ENCODE assay signal across 25 cellular contexts in the genomic region with DNA sequence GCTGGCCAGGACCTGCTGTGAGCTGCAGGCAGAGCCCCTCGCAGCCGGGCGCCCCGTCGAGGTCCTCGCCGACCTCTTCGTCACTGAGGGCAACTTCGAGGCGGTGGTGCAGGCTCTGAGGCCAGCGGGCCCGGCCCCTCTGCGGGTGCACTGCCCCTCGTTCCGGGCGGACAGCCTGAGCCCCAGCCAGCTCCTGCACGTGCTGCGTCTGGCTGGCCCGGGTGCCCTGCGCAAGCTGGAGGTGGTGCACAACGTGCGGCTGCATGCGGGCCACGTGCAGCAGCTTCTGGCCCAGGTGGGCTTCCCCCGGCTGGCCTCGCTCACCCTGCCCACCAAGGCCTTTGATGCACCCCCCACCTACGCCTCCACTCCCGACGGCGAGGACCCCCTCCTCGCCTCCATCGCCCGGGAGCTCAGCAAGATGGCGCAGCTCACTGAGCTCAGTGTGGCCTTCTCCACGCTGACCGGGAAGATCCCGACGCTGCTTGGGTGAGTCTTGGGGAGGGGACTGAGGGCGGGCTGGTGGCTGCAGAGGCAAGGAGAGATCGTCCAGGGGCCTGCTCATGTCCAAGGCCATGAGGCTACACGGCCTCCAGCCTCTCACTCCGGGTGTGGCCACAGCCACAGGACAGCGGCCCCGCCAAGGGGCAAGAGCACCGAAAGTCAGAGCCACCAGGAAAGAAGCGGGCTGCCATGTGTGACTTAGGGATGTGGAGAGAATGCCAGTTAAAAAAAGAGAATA. TPM values are rescaled to one million over a fixed set of nuclear protein-coding genes. Genes with fewer than 3 reads are reported as not detected.
DNase-seq lines count a peak whose midpoint lies in the region; ATAC-seq and TF ChIP-seq lines count a peak whose summit lies in the region.
"Had no signal": no experiment of that assay in that cellular context is flagged by ENCODE, and none has a peak within 500 bp of the region (broad histone marks: within the 10 kb centered on the region; RNA-seq: fewer than 3 reads in every experiment).

No MANE protein-coding gene starts in this region.

- DNase-seq in cardiac muscle cell (ENCODE audit: low read depth in 1 of 2, low spot score in 1 of 2) (no peak), Right ventricle myocardium inferior (ENCODE audit: missing footprints) (no peak), chondrocyte (ENCODE audit: low spot score) (peak; percentile 86), osteoblast (ENCODE audit: insufficient read length, low spot score, missing footprints) (peak; percentile 79), endothelial cell (ENCODE audit: low spot score) (no peak)
- no peak for DNase-seq in stimulated activated naive CD4-positive, alpha-beta T cell (lab: John Stamatoyannopoulos, UW)
- DNase-seq: BE2C; left colon; stimulated activated CD4-positive, alpha-beta T cell treated with anti-CD3 and anti-CD28 coated beads, Interleukin-2, amount 100 ng/mL, for 48 hours; T-helper 2 cell had no signal

- no peak overlapping the region for H2AFZ ChIP-seq in osteoblast (ENCODE audit: low read length)

- intact Hi-C loops in Right ventricle myocardium inferior (cut with DNase I), result loop anchor here (2.0 to 5.0 kb wide), 2 partner anchors 27 to 70 kb away; a partner anchor contains a TSS

- H3K4me1 Mint-ChIP-seq in chondrocyte (ENCODE audit: low read depth) (peaks cover 7% of the 10 kb centered on the region), endothelial cell (ENCODE audit: unreplicated experiment) (no peaks in the 10 kb centered on the region)

- TF ChIP-seq CTCF in cardiac muscle cell (IDR thresholded peaks at IDR 0.05; ENCODE audit: low read depth, low read length) (no peak), chondrocyte (IDR thresholded peaks at IDR 0.05) (no peak), osteoblast (IDR thresholded peaks at IDR 0.05; ENCODE audit: extremely low read depth, low read depth, low read length) (no peak), endothelial cell (IDR thresholded peaks at IDR 0.05; ENCODE audit: unreplicated experiment) (no peak)

- H4K20me1 ChIP-seq in osteoblast (ENCODE audit: insufficient read depth, low read length), result peaks cover 8% of the 10 kb centered on the region

- H3K4me3 Mint-ChIP-seq in chondrocyte (ENCODE audit: unreplicated experiment) (no peak overlapping the region), endothelial cell (ENCODE audit: unreplicated experiment) (no peak overlapping the region)
- H3K4me3 Mint-ChIP-seq: activated CD4-positive, alpha-beta T cell treated with anti-CD3 and anti-CD28 coated beads, Interleukin-2, amount 10 ng/mL, durations not matched to agents 24 days and 14 days; activated T-helper 1 cell treated with anti-CD3 and anti-CD28 coated beads, Interleukin-12 subunit alpha, Interleukin-12 subunit beta, Interleukin-2, Interleukin-4 antibody, amounts not matched to agents 30 ng/mL and 10 ng/mL and 1 ng/mL, durations not matched to agents 14 hours and 24 hours and 36 hours; mesothelial cell of epicardium; stimulated activated naive CD8-positive, alpha-beta T cell treated with anti-CD3 and anti-CD28 coated beads, Interleukin-15, Interleukin-2, amounts not matched to agents 100 ng/mL and 50 ng/mL, for 24 hours had no signal

- no peak overlapping the region for H3K4me2 ChIP-seq in osteoblast (ENCODE audit: insufficient read depth, low read length)
- H3K4me2 ChIP-seq: A549, smooth muscle cell had no signal

- H3K79me2 ChIP-seq in osteoblast (ENCODE audit: insufficient read depth, low read length), result no peaks in the 10 kb centered on the region

- H3K27me3 Mint-ChIP-seq in chondrocyte (ENCODE audit: low read depth) (no peaks in the 10 kb centered on the region), endothelial cell (ENCODE audit: unreplicated experiment) (peaks cover 2% of the 10 kb centered on the region)

- H3K27ac ChIP-seq in cardiac muscle cell (peak overlapping the region; percentile 56), osteoblast (ENCODE audit: low read depth, low read length) (no peak overlapping the region)
- H3K27ac ChIP-seq: A549, SK-N-MC, tibial nerve had no signal

- no peaks in the 10 kb centered on the region for H3K27me3 ChIP-seq in cardiac muscle cell
- peaks cover 36% of the 10 kb centered on the region for H3K27me3 ChIP-seq in osteoblast (ENCODE audit: insufficient read depth, low read length)
- H3K27me3 ChIP-seq: BE2C had no signal

- H3K36me3 ChIP-seq in cardiac muscle cell (no peaks in the 10 kb centered on the region), osteoblast (ENCODE audit: insufficient read depth, low read length) (no peaks in the 10 kb centered on the region)
- H3K36me3 ChIP-seq: BE2C, HAP-1, prostate gland, tibial nerve had no signal

- H3K4me1 ChIP-seq in cardiac muscle cell (ENCODE audit: low read depth) (peaks cover 29% of the 10 kb centered on the region), osteoblast (ENCODE audit: insufficient read depth, low read length) (peaks cover 4% of the 10 kb centered on the region)
- H3K4me1 ChIP-seq: A549, BE2C had no signal

- H3K36me3 Mint-ChIP-seq in chondrocyte (ENCODE audit: low read depth) (no peaks in the 10 kb centered on the region), endothelial cell (ENCODE audit: low read depth, unreplicated experiment) (peaks cover 3% of the 10 kb centered on the region)
- H3K36me3 Mint-ChIP-seq: mesothelial cell of epicardium had no signal

- H3K9me3 Mint-ChIP-seq in chondrocyte (ENCODE audit: low read depth), result no peaks in the 10 kb centered on the region
- H3K9me3 Mint-ChIP-seq in endothelial cell (ENCODE audit: unreplicated experiment), result no peaks in the 10 kb centered on the region
- H3K9me3 Mint-ChIP-seq: activated CD4-positive, alpha-beta T cell treated with anti-CD3 and anti-CD28 coated beads, Interleukin-2, amount 10 ng/mL, durations not matched to agents 24 days and 14 days; activated T-helper 1 cell treated with anti-CD3 and anti-CD28 coated beads, Interleukin-12 subunit alpha, Interleukin-12 subunit beta, Interleukin-2, Interleukin-4 antibody, amounts not matched to agents 30 ng/mL and 10 ng/mL and 1 ng/mL, durations not matched to agents 14 hours and 24 hours and 36 hours; mesothelial cell of epicardium; stimulated activated naive CD8-positive, alpha-beta T cell treated with anti-CD3 and anti-CD28 coated beads, Interleukin-15, Interleukin-2, amounts not matched to agents 100 ng/mL and 50 ng/mL, for 24 hours had no signal

- ATAC-seq in Right ventricle myocardium inferior (no peak), GM19455 (IDR thresholded peaks at IDR 0.05; ENCODE audit: unreplicated experiment) (no peak), HG02610 (IDR thresholded peaks at IDR 0.05; ENCODE audit: unreplicated experiment) (no peak)
- ATAC-seq: A549 had no signal

- H3K9me3 ChIP-seq in cardiac muscle cell (ENCODE audit: low read depth), result no peaks in the 10 kb centered on the region
- no peaks in the 10 kb centered on the region for H3K9me3 ChIP-seq in osteoblast (ENCODE audit: low read depth, low read length)
- H3K9me3 ChIP-seq: A549, BE2C, HAP-1, prostate gland, tibial nerve had no signal

- no peak overlapping the region for H3K4me3 ChIP-seq in cardiac muscle cell
- no peak overlapping the region for H3K4me3 ChIP-seq in osteoblast (ENCODE audit: insufficient read depth, low read length)
- H3K4me3 ChIP-seq: A549, HAP-1, prostate gland, SK-N-MC, smooth muscle cell, tibial nerve had no signal

- H3K27ac Mint-ChIP-seq in chondrocyte (ENCODE audit: unreplicated experiment) (no peak overlapping the region), endothelial cell (ENCODE audit: unreplicated experiment) (no peak overlapping the region)
- H3K27ac Mint-ChIP-seq: activated CD4-positive, alpha-beta T cell treated with anti-CD3 and anti-CD28 coated beads, Interleukin-2, amount 10 ng/mL, durations not matched to agents 24 days and 14 days; activated T-helper 1 cell treated with anti-CD3 and anti-CD28 coated beads, Interleukin-12 subunit alpha, Interleukin-12 subunit beta, Interleukin-2, Interleukin-4 antibody, amounts not matched to agents 30 ng/mL and 10 ng/mL and 1 ng/mL, durations not matched to agents 14 hours and 24 hours and 36 hours; mesothelial cell of epicardium; stimulated activated naive CD8-positive, alpha-beta T cell treated with anti-CD3 and anti-CD28 coated beads, Interleukin-15, Interleukin-2, amounts not matched to agents 100 ng/mL and 50 ng/mL, for 24 hours had no signal

RNA-seq across cellular contexts. Expression of a gene that starts 0.8 kb away (rescaled TPM):
- 1.6 and 3.6 TPM in 2 replicates for total RNA-seq in cardiac muscle cell
- 1.5 and 2.7 TPM in 2 replicates for polyA plus RNA-seq in cardiac muscle cell
- 74.9 TPM for total RNA-seq in Right ventricle myocardium inferior
- total RNA-seq in chondrocyte, result not detected in 3 replicates
- under 0.01 TPM in 1 of 2 replicates, not detected in the other for total RNA-seq in osteoblast
- not detected for total RNA-seq in endothelial cell (ENCODE audit: unreplicated experiment)
- total RNA-seq: activated CD4-positive, alpha-beta T cell treated with anti-CD3 and anti-CD28 coated beads, Interleukin-2, amount 10 ng/mL, durations not matched to agents 24 days and 14 days; activated T-helper 1 cell treated with anti-CD3 and anti-CD28 coated beads, Interleukin-12 subunit alpha, Interleukin-12 subunit beta, Interleukin-2, Interleukin-4 antibody, amounts not matched to agents 30 ng/mL and 10 ng/mL and 1 ng/mL, durations not matched to agents 14 hours and 24 hours and 36 hours; left colon; M059J; NCI-H460; smooth muscle cell; tibial nerve had no signal
- polyA plus RNA-seq: A549, neural cell, smooth muscle cell had no signal

RNA-seq across cellular contexts. Expression of a gene that starts 25.8 kb away (rescaled TPM):
- total RNA-seq in cardiac muscle cell, result 6.4 and 11.3 TPM in 2 replicates
- 15.9 and 19.3 TPM in 2 replicates for polyA plus RNA-seq in cardiac muscle cell
- total RNA-seq in Right ventricle myocardium inferior, result 9.4 TPM
- total RNA-seq in chondrocyte, result 8.0 to 10.4 TPM (median 9.6 TPM) in 3 replicates
- 4.3 and 6.2 TPM in 2 replicates for total RNA-seq in osteoblast
- total RNA-seq in endothelial cell (ENCODE audit: unreplicated experiment), result 8.1 TPM

RNA-seq across cellular contexts. Expression of a gene that starts 26.0 kb away (rescaled TPM):
- total RNA-seq in cardiac muscle cell (207 and 247 TPM in 2 replicates), Right ventricle myocardium inferior (811 TPM), chondrocyte (79.7 to 95.5 TPM (median 81.5 TPM) in 3 replicates), osteoblast (83.6 and 84.6 TPM in 2 replicates), endothelial cell (ENCODE audit: unreplicated experiment) (73.5 TPM)
- 328 and 410 TPM in 2 replicates for polyA plus RNA-seq in cardiac muscle cell

Comparison
In these comparisons a context has a peak if more than half of its experiments do, and no peak if none do; other contexts are left out.
1. RNA of a gene that starts 0.8 kb away (total RNA-seq): 74.9 TPM in Right ventricle myocardium inferior (single experiment); 1.6 to 3.6 TPM in cardiac muscle cell, not detected in chondrocyte, under 0.01 TPM in osteoblast and not detected in endothelial cell (single experiment); every median in the first group is over 10 times any median in the second.
2. DNase-seq: peak in chondrocyte (single experiment) and osteoblast (single experiment); none in cardiac muscle cell (0 of 2), Right ventricle myocardium inferior (single experiment), endothelial cell (single experiment) and stimulated activated naive CD4-positive, alpha-beta T cell (0 of 6).